12 cellular contexts compared by ENCODE assay signal in genomic region chr16:83420206-83420760, GRCh38.
A peak's percentile ranks its signal among the peaks of the same experiment; 100 is the strongest.
DNase-seq lines count a peak whose midpoint lies in the region; ATAC-seq and TF ChIP-seq lines count a peak whose summit lies in the region.
"Had no signal": no experiment of that assay in that cellular context is flagged by ENCODE, and none has a peak within 500 bp of the region (broad histone marks: within the 10 kb centered on the region; RNA-seq: fewer than 3 reads in every experiment).

No MANE protein-coding gene starts in this region.

- H3K4me3 ChIP-seq in astrocyte of the cerebellum (ENCODE audit: low read depth, low read length) (no peak overlapping the region), osteoblast (ENCODE audit: insufficient read depth, low read length) (no peak overlapping the region)

- H3K36me3 Mint-ChIP-seq in naive thymus-derived CD8-positive, alpha-beta T cell: no peaks in the 10 kb centered on the region
- H3K36me3 Mint-ChIP-seq in stimulated activated effector memory CD8-positive, alpha-beta T cell treated with anti-CD3 and anti-CD28 coated beads, Interleukin-12 subunit alpha, Interleukin-12 subunit beta, amount 100 ng/mL, for 72 hours: no peaks in the 10 kb centered on the region
- H3K36me3 Mint-ChIP-seq: CD14-positive monocyte had no signal

- no peaks in the 10 kb centered on the region for H3K4me1 Mint-ChIP-seq in naive thymus-derived CD8-positive, alpha-beta T cell
- H3K4me1 Mint-ChIP-seq in stimulated activated effector memory CD8-positive, alpha-beta T cell treated with anti-CD3 and anti-CD28 coated beads, Interleukin-12 subunit alpha, Interleukin-12 subunit beta, amount 100 ng/mL, for 72 hours: no peaks in the 10 kb centered on the region
- H3K4me1 Mint-ChIP-seq: CD14-positive monocyte had no signal

- no peak for TF ChIP-seq CTCF in astrocyte of the cerebellum (IDR thresholded peaks at IDR 0.05; ENCODE audit: low read depth, low read length, missing control alignments)
- no peak for TF ChIP-seq CTCF in osteoblast (IDR thresholded peaks at IDR 0.05; ENCODE audit: extremely low read depth, low read depth, low read length)

- H3K4me2 ChIP-seq in osteoblast (ENCODE audit: insufficient read depth, low read length): no peak overlapping the region

- peaks cover 0 to 4% (median 3%) of the 10 kb centered on the region in 9 donors for H3K9me3 Mint-ChIP-seq in naive thymus-derived CD8-positive, alpha-beta T cell
- peaks cover 8% of the 10 kb centered on the region for H3K9me3 Mint-ChIP-seq in stimulated activated effector memory CD8-positive, alpha-beta T cell treated with anti-CD3 and anti-CD28 coated beads, Interleukin-12 subunit alpha, Interleukin-12 subunit beta, amount 100 ng/mL, for 72 hours
- H3K9me3 Mint-ChIP-seq: CD14-positive monocyte had no signal

- H2AFZ ChIP-seq in osteoblast (ENCODE audit: low read length): no peak overlapping the region

- H3K27ac ChIP-seq in osteoblast (ENCODE audit: low read depth, low read length): no peak overlapping the region

- no peaks in the 10 kb centered on the region for H3K9me3 ChIP-seq in osteoblast (ENCODE audit: low read depth, low read length)

- no peaks in the 10 kb centered on the region for H3K79me2 ChIP-seq in osteoblast (ENCODE audit: insufficient read depth, low read length)

- peak; percentile 2 for DNase-seq in CMK (ENCODE audit: low read depth)
- DNase-seq in KG1 (lab: John Stamatoyannopoulos, UW): peak; percentile 1
- peak; percentile 35 for DNase-seq in astrocyte of the cerebellum (ENCODE audit: low read depth)
- DNase-seq in iPS-NIHi7 (ENCODE audit: extremely low spot score): peak; percentile 56
- DNase-seq in effector CD8-positive, alpha-beta T cell (lab: John Stamatoyannopoulos, UW): no peak
- DNase-seq in naive thymus-derived CD8-positive, alpha-beta T cell: no peak
- no peak for DNase-seq in osteoblast (ENCODE audit: insufficient read length, low spot score, missing footprints)
- DNase-seq in stimulated activated effector memory CD8-positive, alpha-beta T cell treated with anti-CD3 and anti-CD28 coated beads, Interleukin-12 subunit alpha, Interleukin-12 subunit beta, amount 100 ng/mL, for 72 hours (ENCODE audit: low spot score in 2 of 2): no peak
- DNase-seq: activated CD4-positive, alpha-beta T cell treated with anti-CD3 and anti-CD28 coated beads for 48 hours; activated naive CD4-positive, alpha-beta T cell treated with anti-CD3 and anti-CD28 coated beads, Interleukin-2, amount 50 U/mL, for 16 hours; NCI-H1417 had no signal

- peaks cover 0 to 7% (median 1%) of the 10 kb centered on the region in 5 donors for H3K27me3 Mint-ChIP-seq in naive thymus-derived CD8-positive, alpha-beta T cell

- H3K27me3 ChIP-seq in osteoblast (ENCODE audit: insufficient read depth, low read length): no peaks in the 10 kb centered on the region

- H3K4me1 ChIP-seq in osteoblast (ENCODE audit: insufficient read depth, low read length): no peaks in the 10 kb centered on the region

- no peaks in the 10 kb centered on the region for H4K20me1 ChIP-seq in osteoblast (ENCODE audit: insufficient read depth, low read length)

- no peak overlapping the region for H3K4me3 Mint-ChIP-seq in naive thymus-derived CD8-positive, alpha-beta T cell
- no peak overlapping the region for H3K4me3 Mint-ChIP-seq in stimulated activated effector memory CD8-positive, alpha-beta T cell treated with anti-CD3 and anti-CD28 coated beads, Interleukin-12 subunit alpha, Interleukin-12 subunit beta, amount 100 ng/mL, for 72 hours
- H3K4me3 Mint-ChIP-seq: CD14-positive monocyte had no signal

- POLR2A ChIA-PET in naive thymus-derived CD8-positive, alpha-beta T cell (lab: Charles Lee): no interaction called here

- H3K27ac Mint-ChIP-seq in naive thymus-derived CD8-positive, alpha-beta T cell: no peak overlapping the region
- no peak overlapping the region for H3K27ac Mint-ChIP-seq in stimulated activated effector memory CD8-positive, alpha-beta T cell treated with anti-CD3 and anti-CD28 coated beads, Interleukin-12 subunit alpha, Interleukin-12 subunit beta, amount 100 ng/mL, for 72 hours
- H3K27ac Mint-ChIP-seq: CD14-positive monocyte had no signal

- H3K36me3 ChIP-seq in osteoblast (ENCODE audit: insufficient read depth, low read length): no peaks in the 10 kb centered on the region

- no peak for ATAC-seq in naive thymus-derived CD8-positive, alpha-beta T cell
- ATAC-seq in stimulated activated effector memory CD8-positive, alpha-beta T cell treated with anti-CD3 and anti-CD28 coated beads, Interleukin-12 subunit alpha, Interleukin-12 subunit beta, amount 100 ng/mL, for 72 hours: no peak

- in situ Hi-C loops in astrocyte of the cerebellum (cut with HindIII; ENCODE audit: low sequenced_read_pairs): no loop called here

Comparison
In these comparisons a context has a peak if more than half of its experiments do, and no peak if none do; other contexts are left out.
1. DNase-seq: peak in CMK (single experiment), KG1 (single experiment), astrocyte of the cerebellum (single experiment) and iPS-NIHi7 (single experiment); none in effector CD8-positive, alpha-beta T cell (single experiment), naive thymus-derived CD8-positive, alpha-beta T cell (0 of 10), osteoblast (single experiment) and stimulated activated effector memory CD8-positive, alpha-beta T cell treated with anti-CD3 and anti-CD28 coated beads, Interleukin-12 subunit alpha, Interleukin-12 subunit beta, amount 100 ng/mL, for 72 hours (0 of 2).